ENCODE assay signal across 17 cellular contexts in the genomic region with DNA sequence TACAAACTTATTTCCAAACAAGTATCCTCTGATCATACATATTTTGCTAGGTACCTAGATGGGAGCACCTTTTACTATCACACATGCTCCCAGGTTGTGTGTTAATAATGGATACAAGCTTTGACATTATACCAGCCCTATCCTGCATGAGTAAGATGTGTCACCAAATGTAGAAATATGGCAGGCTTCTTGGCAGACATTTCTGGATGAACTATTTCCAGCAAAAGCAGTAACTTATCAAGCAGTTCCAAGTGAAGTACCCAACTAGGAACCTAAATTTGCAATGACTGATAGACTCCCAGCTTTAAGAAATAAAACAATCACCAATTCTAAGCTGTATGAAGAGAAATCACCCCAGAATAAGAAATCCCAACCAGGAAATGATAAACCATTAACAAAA.
A peak's percentile ranks its signal among the peaks of the same experiment; 100 is the strongest.
DNase-seq lines count a peak whose midpoint lies in the region; ATAC-seq, FAIRE-seq and TF ChIP-seq lines count a peak whose summit lies in the region.
"Had no signal": no experiment of that assay in that cellular context is flagged by ENCODE, and none has a peak within 500 bp of the region (broad histone marks: within the 10 kb centered on the region; RNA-seq: fewer than 3 reads in every experiment).

No MANE protein-coding gene starts in this region.

- no peaks in the 10 kb centered on the region for H3K27me3 Mint-ChIP-seq in chondrocyte (ENCODE audit: low read depth)
- H3K27me3 Mint-ChIP-seq: IgD-negative memory B cell had no signal

- peaks cover 6% of the 10 kb centered on the region for H3K9me3 Mint-ChIP-seq in chondrocyte (ENCODE audit: low read depth)
- H3K9me3 Mint-ChIP-seq: CD4-positive, alpha-beta T cell had no signal

- H3K9me3 ChIP-seq in right cardiac atrium (ENCODE audit: control insufficient read depth, low read length) = no peaks in the 10 kb centered on the region
- H3K9me3 ChIP-seq: BE2C, HAP-1 had no signal

- no peak for FAIRE-seq in frontal cortex (lab: Jason Lieb, UNC)
- FAIRE-seq: HepG2 had no signal

- ATAC-seq in left ventricle myocardium superior = peak; percentile 11
- no peak for ATAC-seq in right cardiac atrium
- no peak for ATAC-seq in GM21447 (IDR thresholded peaks at IDR 0.05; ENCODE audit: unreplicated experiment)
- ATAC-seq: HepG2 had no signal

- TF ChIP-seq CTCF in chondrocyte (IDR thresholded peaks at IDR 0.05) = no peak

- no peaks in the 10 kb centered on the region for H3K36me3 Mint-ChIP-seq in chondrocyte (ENCODE audit: low read depth)

- peak overlapping the region; percentile 50 for H3K27ac Mint-ChIP-seq in chondrocyte (ENCODE audit: unreplicated experiment)
- H3K27ac Mint-ChIP-seq: CD4-positive, alpha-beta T cell; IgD-negative memory B cell had no signal

- peaks cover 63% of the 10 kb centered on the region for H3K4me1 Mint-ChIP-seq in chondrocyte (ENCODE audit: low read depth)
- H3K4me1 Mint-ChIP-seq: IgD-negative memory B cell had no signal

- no peak overlapping the region for H3K4me3 ChIP-seq in right cardiac atrium (ENCODE audit: low read length)
- H3K4me3 ChIP-seq: HAP-1 had no signal

- intact Hi-C loops in left ventricle myocardium superior (cut with micrococcal nuclease) (no loop called here), right cardiac atrium (cut with DNase I) (no loop called here)

- DNase-seq in left ventricle myocardium superior = no peak
- no peak for DNase-seq in right cardiac atrium
- DNase-seq in chondrocyte (ENCODE audit: low spot score) = no peak
- DNase-seq in fibroblast of peridontal ligament (ENCODE audit: extremely low read depth) = peak; percentile 37
- peak; percentile 38 for DNase-seq in stromal cell of bone marrow (ENCODE audit: low read depth)
- no peak for DNase-seq in stimulated activated CD4-positive, alpha-beta T cell treated with anti-CD3 and anti-CD28 coated beads, Interleukin-15, amount 100 ng/mL, for 24 hours
- DNase-seq in frontal cortex (ENCODE audit: low spot score in 2 of 2) = no peak
- DNase-seq: BE2C; C1 segment of cervical spinal cord; CD4-positive, alpha-beta T cell; DMS153; DMS79; GF-D8 had no signal

- H3K27me3 ChIP-seq in right cardiac atrium (ENCODE audit: control insufficient read depth, insufficient read depth) = no peaks in the 10 kb centered on the region
- H3K27me3 ChIP-seq: BE2C had no signal

- H3K4me1 ChIP-seq in right cardiac atrium (ENCODE audit: control insufficient read depth, insufficient read depth, low read length) = peaks cover 12% of the 10 kb centered on the region
- H3K4me1 ChIP-seq: BE2C, HAP-1 had no signal

- no peak overlapping the region for H3K27ac ChIP-seq in right cardiac atrium (ENCODE audit: low read length)

- no peak overlapping the region for H3K4me3 Mint-ChIP-seq in chondrocyte (ENCODE audit: unreplicated experiment)
- H3K4me3 Mint-ChIP-seq: CD4-positive, alpha-beta T cell; IgD-negative memory B cell had no signal

Comparison
In these comparisons a context has a peak if more than half of its experiments do, and no peak if none do; other contexts are left out.
1. DNase-seq: peak in fibroblast of peridontal ligament (single experiment) and stromal cell of bone marrow (single experiment); none in left ventricle myocardium superior (single experiment), right cardiac atrium (0 of 3), chondrocyte (single experiment), stimulated activated CD4-positive, alpha-beta T cell treated with anti-CD3 and anti-CD28 coated beads, Interleukin-15, amount 100 ng/mL, for 24 hours (single experiment) and frontal cortex (0 of 2).